ENCODE assay signal across 12 cellular contexts in the genomic region with DNA sequence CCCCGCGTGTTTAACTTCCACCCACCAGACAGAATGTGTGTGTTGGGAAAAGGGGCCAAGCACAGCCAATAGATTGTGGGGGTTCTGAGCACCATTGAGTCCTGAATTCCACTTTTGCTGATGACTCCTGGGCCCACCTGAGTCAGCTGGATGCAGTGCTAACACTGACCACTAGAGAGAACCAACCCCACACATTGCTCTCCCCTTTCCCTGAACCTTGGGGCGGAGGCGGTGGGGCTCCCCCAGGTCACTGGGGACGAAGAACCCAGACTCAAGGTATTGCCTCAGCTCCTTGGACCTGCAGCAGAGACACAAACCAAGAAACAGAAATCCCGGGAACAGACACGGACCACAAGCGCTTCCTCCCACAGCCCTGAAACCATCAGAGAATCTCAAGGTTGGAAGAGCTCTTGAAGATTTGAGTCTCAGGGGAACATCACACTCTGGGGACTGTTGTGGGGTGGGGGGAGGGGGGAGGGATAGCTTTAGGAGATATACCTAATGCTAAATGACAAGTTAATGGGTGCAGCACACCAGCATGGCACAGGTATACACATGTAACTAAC. TPM values are rescaled to one million over a fixed set of nuclear protein-coding genes. Genes with fewer than 3 reads are reported as not detected.
A peak's percentile ranks its signal among the peaks of the same experiment; 100 is the strongest.
DNase-seq lines count a peak whose midpoint lies in the region; ATAC-seq and TF ChIP-seq lines count a peak whose summit lies in the region.
"Not testable (repeated sequence)": the region's sequence is repeated elsewhere in the genome, so short reads cannot be mapped to it uniquely, and the experiment has no call there.
"Had no signal": no experiment of that assay in that cellular context is flagged by ENCODE, and none has a peak within 500 bp of the region (broad histone marks: within the 10 kb centered on the region; RNA-seq: fewer than 3 reads in every experiment).

No MANE protein-coding gene starts in this region.

- H3K27ac Mint-ChIP-seq in activated CD8-positive, alpha-beta memory T cell treated with anti-CD3 and anti-CD28 coated beads, Interleukin-2, amount 10 ng/mL, durations not matched to agents 7 days and 5 days; memory B cell: not testable (repeated sequence)

- in situ Hi-C loops in Panc1 (cut with HindIII; ENCODE audit: low pct_unique_long_range_greater_than_20kb, low sequenced_read_pairs): not testable (repeated sequence)

- POLR2A ChIA-PET in Panc1 (lab: Charles Lee): not testable (repeated sequence)

- BruUV-seq in Panc1 (replicated peaks; lab: Mats Ljungman, UMichigan): not testable (repeated sequence)

- not testable (repeated sequence) for H3K9me3 ChIP-seq in Panc1 (ENCODE audit: control insufficient read depth, insufficient read depth, low read depth, low read length)

- not testable (repeated sequence) for H3K4me1 Mint-ChIP-seq in activated CD8-positive, alpha-beta memory T cell treated with anti-CD3 and anti-CD28 coated beads, Interleukin-2, amount 10 ng/mL, durations not matched to agents 7 days and 5 days
- H3K4me1 Mint-ChIP-seq in memory B cell: peaks cover 15% of the 10 kb centered on the region

- not testable (repeated sequence) for H3K4me1 ChIP-seq in Panc1 (ENCODE audit: control insufficient read depth, insufficient read depth, low read length)

- CTCF ChIA-PET in Panc1 (lab: Charles Lee): interaction anchor here (0.7 kb wide), 1 partner anchor 13 kb away, joined by 3 read pairs; no protein-coding TSS in a partner anchor
- CTCF ChIA-PET in activated CD8-positive, alpha-beta memory T cell treated with anti-CD3 and anti-CD28 coated beads, Interleukin-2, amount 10 ng/mL, durations not matched to agents 7 days and 5 days (lab: Charles Lee): interaction anchor here (1.4 kb wide), 1 partner anchor 8 kb away, joined by 3 read pairs; no protein-coding TSS in a partner anchor

- DNase-seq in GM12864 (ENCODE audit: low read depth); Panc1 (ENCODE audit: low read depth, low spot score); memory B cell (ENCODE audit: low spot score in 2 of 2): not testable (repeated sequence)
- DNase-seq in activated CD8-positive, alpha-beta memory T cell treated with anti-CD3 and anti-CD28 coated beads, Interleukin-2, amount 10 ng/mL, durations not matched to agents 7 days and 5 days: peak; percentile 12

- not testable (repeated sequence) for H3K4me3 ChIP-seq in GM12864 (ENCODE audit: low read depth, low read length); Panc1 (ENCODE audit: low read depth in 2 of 2, low read length in 2 of 2)

- H3K27me3 ChIP-seq in Panc1 (ENCODE audit: control insufficient read depth, insufficient read depth, low read length): not testable (repeated sequence)

- H3K9me3 Mint-ChIP-seq in activated CD8-positive, alpha-beta memory T cell treated with anti-CD3 and anti-CD28 coated beads, Interleukin-2, amount 10 ng/mL, durations not matched to agents 7 days and 5 days (ENCODE audit: low read depth); memory B cell: not testable (repeated sequence)

- TF ChIP-seq CTCF in GM12864 (IDR thresholded peaks at IDR 0.05; ENCODE audit: low read depth, low read length, missing control alignments) (peak; percentile 11), Panc1 (IDR thresholded peaks at IDR 0.05) (peak; percentile 10; the same call in 1 of the 2 replicates)

- ATAC-seq in Panc1; activated CD8-positive, alpha-beta memory T cell treated with anti-CD3 and anti-CD28 coated beads, Interleukin-2, amount 10 ng/mL, durations not matched to agents 7 days and 5 days: not testable (repeated sequence)
- peak; percentile 54 for ATAC-seq in memory B cell (ENCODE audit: low read depth)

- peaks cover 20% of the 10 kb centered on the region for H3K27me3 Mint-ChIP-seq in activated CD8-positive, alpha-beta memory T cell treated with anti-CD3 and anti-CD28 coated beads, Interleukin-2, amount 10 ng/mL, durations not matched to agents 7 days and 5 days
- H3K27me3 Mint-ChIP-seq in memory B cell: not testable (repeated sequence)

- H3K4me3 Mint-ChIP-seq in activated CD8-positive, alpha-beta memory T cell treated with anti-CD3 and anti-CD28 coated beads, Interleukin-2, amount 10 ng/mL, durations not matched to agents 7 days and 5 days; memory B cell: not testable (repeated sequence)

- H3K36me3 ChIP-seq in Panc1 (ENCODE audit: control insufficient read depth, insufficient read depth, low read length): not testable (repeated sequence)

- not testable (repeated sequence) for H3K27ac ChIP-seq in Panc1 (ENCODE audit: low read length)

- not testable (repeated sequence) for H3K36me3 Mint-ChIP-seq in activated CD8-positive, alpha-beta memory T cell treated with anti-CD3 and anti-CD28 coated beads, Interleukin-2, amount 10 ng/mL, durations not matched to agents 7 days and 5 days; memory B cell

- intact Hi-C loops in Panc1 (cut with micrococcal nuclease; ENCODE audit: unreplicated experiment): not testable (repeated sequence)

RNA-seq across cellular contexts. Expression of gene CSH2, which starts 0.7 kb away (rescaled TPM):
- not detected for total RNA-seq in Panc1 (2021; ENCODE audit: unreplicated experiment)
- 0.30 TPM for polyA plus RNA-seq in Panc1 (2012; ENCODE audit: insufficient read length)
- not detected for total RNA-seq in activated CD8-positive, alpha-beta memory T cell treated with anti-CD3 and anti-CD28 coated beads, Interleukin-2, amount 10 ng/mL, durations not matched to agents 7 days and 5 days
- total RNA-seq: A172, H7, HFFc6, HT1080, LHCN-M2, MCF 10A had no signal
- polyA plus RNA-seq: BJ; CD4-positive, CD25-positive, alpha-beta regulatory T cell had no signal

RNA-seq across cellular contexts. Expression of gene GH2, which starts 7.6 kb away (rescaled TPM):
- not detected for total RNA-seq in Panc1 (2021; ENCODE audit: unreplicated experiment)
- polyA plus RNA-seq in Panc1 (2012; ENCODE audit: insufficient read length): not detected
- total RNA-seq in activated CD8-positive, alpha-beta memory T cell treated with anti-CD3 and anti-CD28 coated beads, Interleukin-2, amount 10 ng/mL, durations not matched to agents 7 days and 5 days: not detected
- total RNA-seq: A172; CD4-positive, CD25-positive, alpha-beta regulatory T cell; H7; HFFc6; HT1080; LHCN-M2; MCF 10A had no signal
- polyA plus RNA-seq: BJ; CD4-positive, CD25-positive, alpha-beta regulatory T cell had no signal

RNA-seq across cellular contexts. Expression of gene CSH1, which starts 22.2 kb away (rescaled TPM):
- total RNA-seq in Panc1 (2021; ENCODE audit: unreplicated experiment): not detected
- not detected for polyA plus RNA-seq in Panc1 (2012; ENCODE audit: insufficient read length)
- not detected for total RNA-seq in activated CD8-positive, alpha-beta memory T cell treated with anti-CD3 and anti-CD28 coated beads, Interleukin-2, amount 10 ng/mL, durations not matched to agents 7 days and 5 days
- total RNA-seq: A172, H7, HFFc6, HT1080, LHCN-M2, MCF 10A had no signal
- polyA plus RNA-seq: BJ; CD4-positive, CD25-positive, alpha-beta regulatory T cell had no signal

RNA-seq across cellular contexts. Expression of gene SMARCD2, which starts 31.7 kb away (rescaled TPM):
- total RNA-seq in Panc1 (2021; ENCODE audit: unreplicated experiment): 59.4 TPM
- polyA plus RNA-seq in Panc1 (2012; ENCODE audit: insufficient read length): 48.7 TPM
- 100 to 1,000 TPM; 137 to 151 TPM for total RNA-seq in activated CD8-positive, alpha-beta memory T cell treated with anti-CD3 and anti-CD28 coated beads, Interleukin-2, amount 10 ng/mL, durations not matched to agents 7 days and 5 days

RNA-seq across cellular contexts. Expression of gene CSHL1, which starts 36.9 kb away (rescaled TPM):
- not detected for total RNA-seq in Panc1 (2021; ENCODE audit: unreplicated experiment)
- polyA plus RNA-seq in Panc1 (2012; ENCODE audit: insufficient read length): not detected
- not detected for total RNA-seq in activated CD8-positive, alpha-beta memory T cell treated with anti-CD3 and anti-CD28 coated beads, Interleukin-2, amount 10 ng/mL, durations not matched to agents 7 days and 5 days
- total RNA-seq: A172; CD4-positive, CD25-positive, alpha-beta regulatory T cell; H7; HFFc6; HT1080; LHCN-M2; MCF 10A had no signal
- polyA plus RNA-seq: BJ; CD4-positive, CD25-positive, alpha-beta regulatory T cell had no signal
